Comparison of ENCODE assay signal across 9 cellular contexts in genomic region chr1:46244656-46245371, GRCh38. TPM values are rescaled to one million over a fixed set of nuclear protein-coding genes. Genes with fewer than 3 reads are reported as not detected.
DNase-seq lines count a peak whose midpoint lies in the region; ATAC-seq and TF ChIP-seq lines count a peak whose summit lies in the region.
"Had no signal": no experiment of that assay in that cellular context is flagged by ENCODE, and none has a peak within 500 bp of the region (broad histone marks: within the 10 kb centered on the region; RNA-seq: fewer than 3 reads in every experiment).

No MANE protein-coding gene starts in this region.

- no peaks in the 10 kb centered on the region for H3K27me3 Mint-ChIP-seq in CD8-positive, alpha-beta T cell (ENCODE audit: low read depth)

- no peaks in the 10 kb centered on the region for H3K36me3 ChIP-seq in CD8-positive, alpha-beta T cell (ENCODE audit: insufficient read depth, low read length)
- no peaks in the 10 kb centered on the region for H3K36me3 ChIP-seq in Peyer's patch
- H3K36me3 ChIP-seq: thoracic aorta had no signal

- POLR2A ChIA-PET in CD8-positive, alpha-beta T cell (lab: Charles Lee): no interaction called here

- H3K4me1 Mint-ChIP-seq in CD8-positive, alpha-beta T cell (ENCODE audit: low read depth): peaks cover 16% of the 10 kb centered on the region

- H3K27ac Mint-ChIP-seq in CD8-positive, alpha-beta T cell: no peak overlapping the region

- intact Hi-C loops in CD8-positive, alpha-beta T cell (cut with DNase I, micrococcal nuclease): loop anchor here (1.0 to 10.0 kb wide), 7 partner anchors 103 to 1067 kb away; partner anchors contain the start of genes GPBP1L1 (in 1 of the 2), MOB3C (in 1 of the 2), PIK3R3 (in 1 of the 2) and STIL (in 1 of the 2)

- no peak overlapping the region for H3K27ac ChIP-seq in CD8-positive, alpha-beta T cell (ENCODE audit: low read depth, low read length)
- no peak overlapping the region for H3K27ac ChIP-seq in Peyer's patch
- H3K27ac ChIP-seq: thoracic aorta had no signal

- no peak for DNase-seq in CD8-positive, alpha-beta T cell
- peak; percentile 74 for DNase-seq in GM20000 (ENCODE audit: low spot score)
- DNase-seq in RKO (ENCODE audit: low spot score): peak; percentile 65
- DNase-seq in hepatic stellate cell (ENCODE audit: low spot score): peak; percentile 75
- DNase-seq in NCI-H2227 (lab: John Stamatoyannopoulos, UW; ENCODE audit: unreplicated experiment): no peak
- no peak for DNase-seq in NCI-H1048 (lab: John Stamatoyannopoulos, UW)
- no peak for DNase-seq in NCI-H524 treated with DMSO at 0.1 percent for 48 hours (lab: John Stamatoyannopoulos, UW)
- no peak for DNase-seq in Peyer's patch

- TF ChIP-seq POLR2A in Peyer's patch (IDR thresholded peaks at IDR 0.05): no peak

- no peaks in the 10 kb centered on the region for H3K9me3 ChIP-seq in CD8-positive, alpha-beta T cell (ENCODE audit: low read length)
- no peaks in the 10 kb centered on the region for H3K9me3 ChIP-seq in Peyer's patch
- H3K9me3 ChIP-seq: thoracic aorta had no signal

- H3K4me1 ChIP-seq in CD8-positive, alpha-beta T cell (ENCODE audit: insufficient read depth, low read length): peaks cover 10% of the 10 kb centered on the region
- H3K4me1 ChIP-seq in Peyer's patch: peaks cover 0 to 15% (median 3%) of the 10 kb centered on the region in 4 donors

- no peak overlapping the region for H3K4me3 ChIP-seq in CD8-positive, alpha-beta T cell (ENCODE audit: low read depth, low read length)
- H3K4me3 ChIP-seq in Peyer's patch: no peak overlapping the region
- H3K4me3 ChIP-seq: thoracic aorta had no signal

- H3K4me3 Mint-ChIP-seq in CD8-positive, alpha-beta T cell: no peak overlapping the region

- peak; percentile 32 for TF ChIP-seq CTCF in CD8-positive, alpha-beta T cell (IDR thresholded peaks at IDR 0.05)
- TF ChIP-seq CTCF in GM20000 (IDR thresholded peaks at IDR 0.05; ENCODE audit: extremely low read depth, missing control alignments) (peak; percentile 19), Peyer's patch (IDR thresholded peaks at IDR 0.05) (peak in 3 of 6 experiments; percentile 14 to 29 (median 18))

- no peaks in the 10 kb centered on the region for H3K9me3 Mint-ChIP-seq in CD8-positive, alpha-beta T cell

- CTCF ChIA-PET in CD8-positive, alpha-beta T cell (lab: Charles Lee): interaction anchor here (0.5 to 5.7 kb wide), 10 partner anchors 10 to 171 kb away, joined by 3 to 42 read pairs (median 4); partner anchors contain the start of gene NSUN4

- no peaks in the 10 kb centered on the region for H3K27me3 ChIP-seq in CD8-positive, alpha-beta T cell (ENCODE audit: insufficient read depth, low read length)
- no peaks in the 10 kb centered on the region for H3K27me3 ChIP-seq in Peyer's patch

- no peaks in the 10 kb centered on the region for H3K36me3 Mint-ChIP-seq in CD8-positive, alpha-beta T cell

- no peak for ATAC-seq in CD8-positive, alpha-beta T cell

RNA-seq across cellular contexts. Expression of gene RAD54L, which starts 2.7 kb away (rescaled TPM):
- total RNA-seq in CD8-positive, alpha-beta T cell: 1 to 10 TPM in 1 of 2 experiments, under 1 TPM in 1; 0.56 to 1.4 TPM
- 10 to 100 TPM in 2 of 4 donors, 1 to 10 TPM in 2; 3.9 to 71.8 (median 10.3) TPM for total RNA-seq in Peyer's patch

RNA-seq across cellular contexts. Expression of gene LURAP1, which starts 41.7 kb away (rescaled TPM):
- total RNA-seq in CD8-positive, alpha-beta T cell: not detected
- total RNA-seq in Peyer's patch: 1 to 10 TPM in 3 of 4 donors, not detected in 1; 1.5 to 2.5 (median 2.5) TPM

RNA-seq across cellular contexts. Expression of gene POMGNT1, which starts 46.6 kb away (rescaled TPM):
- 10 to 100 TPM; 20.3 to 23.4 TPM for total RNA-seq in CD8-positive, alpha-beta T cell
- total RNA-seq in Peyer's patch: 10 to 100 TPM; 34.7 to 60.6 (median 46.3) TPM

RNA-seq across cellular contexts. Expression of gene LRRC41, which starts 58.6 kb away (rescaled TPM):
- total RNA-seq in CD8-positive, alpha-beta T cell: 10 to 100 TPM; 25.5 to 27.1 TPM
- total RNA-seq in Peyer's patch: 10 to 100 TPM; 19.8 to 72.3 (median 65.3) TPM

RNA-seq across cellular contexts. Expression of gene UQCRH, which starts 58.7 kb away (rescaled TPM):
- 100 to 1,000 TPM; 100 to 118 TPM for total RNA-seq in CD8-positive, alpha-beta T cell
- 100 to 1,000 TPM; 230 to 300 (median 262) TPM for total RNA-seq in Peyer's patch

Comparison
In these comparisons a context has a peak if more than half of its experiments do, and no peak if none do; other contexts are left out.
1. DNase-seq: peak in GM20000 (single experiment), RKO (single experiment) and hepatic stellate cell (single experiment); none in CD8-positive, alpha-beta T cell (0 of 7), NCI-H2227 (single experiment), NCI-H1048 (single experiment), NCI-H524 treated with DMSO at 0.1 percent for 48 hours (single experiment) and Peyer's patch (0 of 3).